10 cellular contexts compared by ENCODE assay signal in genomic region chr2:12452211-12452610, GRCh38.
DNase-seq lines count a peak whose midpoint lies in the region; ATAC-seq lines count a peak whose summit lies in the region.
"Had no signal": no experiment of that assay in that cellular context is flagged by ENCODE, and none has a peak within 500 bp of the region (broad histone marks: within the 10 kb centered on the region; RNA-seq: fewer than 3 reads in every experiment).

No MANE protein-coding gene starts in this region.

- H3K27ac Mint-ChIP-seq in stimulated activated naive CD8-positive, alpha-beta T cell treated with anti-CD3 and anti-CD28 coated beads, Interleukin-15, Interleukin-2, amounts not matched to agents 100 ng/mL and 50 ng/mL, for 24 hours, result peak overlapping the region; percentile 27
- H3K27ac Mint-ChIP-seq in activated CD4-positive, alpha-beta memory T cell treated with anti-CD3 and anti-CD28 coated beads for 36 hours, result peak overlapping the region; percentile 47

- intact Hi-C loops in activated CD4-positive, alpha-beta memory T cell treated with anti-CD3 and anti-CD28 coated beads for 36 hours (cut with micrococcal nuclease), result no loop called here

- no peaks in the 10 kb centered on the region for H3K36me3 Mint-ChIP-seq in stimulated activated naive CD8-positive, alpha-beta T cell treated with anti-CD3 and anti-CD28 coated beads, Interleukin-15, Interleukin-2, amounts not matched to agents 100 ng/mL and 50 ng/mL, for 24 hours (ENCODE audit: low read depth)
- no peaks in the 10 kb centered on the region for H3K36me3 Mint-ChIP-seq in activated CD4-positive, alpha-beta memory T cell treated with anti-CD3 and anti-CD28 coated beads for 36 hours

- H3K27me3 Mint-ChIP-seq in stimulated activated naive CD8-positive, alpha-beta T cell treated with anti-CD3 and anti-CD28 coated beads, Interleukin-15, Interleukin-2, amounts not matched to agents 100 ng/mL and 50 ng/mL, for 24 hours, result no peaks in the 10 kb centered on the region
- H3K27me3 Mint-ChIP-seq in activated CD4-positive, alpha-beta memory T cell treated with anti-CD3 and anti-CD28 coated beads for 36 hours, result no peaks in the 10 kb centered on the region

- CTCF ChIA-PET in activated CD4-positive, alpha-beta memory T cell treated with anti-CD3 and anti-CD28 coated beads for 36 hours (lab: Charles Lee), result interaction anchor here (1.1 to 2.4 kb wide), 4 partner anchors 10 to 264 kb away, joined by 3 to 12 read pairs (median 4); partner anchors contain the start of gene TRIB2

- no peak for DNase-seq in stimulated activated naive CD8-positive, alpha-beta T cell treated with anti-CD3 and anti-CD28 coated beads, Interleukin-15, Interleukin-2, amounts not matched to agents 100 U/mL and 50 U/mL, for 24 hours
- no peak for DNase-seq in activated CD4-positive, alpha-beta memory T cell treated with anti-CD3 and anti-CD28 coated beads for 36 hours
- DNase-seq in left kidney (ENCODE audit: low read depth, low spot score), result peak; percentile 21
- no peak for DNase-seq in NCI-H82 (lab: John Stamatoyannopoulos, UW)
- DNase-seq: activated gamma-delta T cell, hypothalamus had no signal

- ATAC-seq in stimulated activated naive CD8-positive, alpha-beta T cell treated with anti-CD3 and anti-CD28 coated beads, Interleukin-15, Interleukin-2, amounts not matched to agents 100 U/mL and 50 U/mL, for 24 hours, result no peak
- ATAC-seq in GM19328 (IDR thresholded peaks at IDR 0.05; ENCODE audit: unreplicated experiment) (no peak), HG03521 (IDR thresholded peaks at IDR 0.05; ENCODE audit: unreplicated experiment) (no peak), GM19397 (IDR thresholded peaks at IDR 0.05; ENCODE audit: unreplicated experiment) (no peak)

- no peaks in the 10 kb centered on the region for H3K9me3 Mint-ChIP-seq in stimulated activated naive CD8-positive, alpha-beta T cell treated with anti-CD3 and anti-CD28 coated beads, Interleukin-15, Interleukin-2, amounts not matched to agents 100 ng/mL and 50 ng/mL, for 24 hours
- H3K9me3 Mint-ChIP-seq in activated CD4-positive, alpha-beta memory T cell treated with anti-CD3 and anti-CD28 coated beads for 36 hours, result no peaks in the 10 kb centered on the region

- peaks cover 43% of the 10 kb centered on the region for H3K4me1 Mint-ChIP-seq in stimulated activated naive CD8-positive, alpha-beta T cell treated with anti-CD3 and anti-CD28 coated beads, Interleukin-15, Interleukin-2, amounts not matched to agents 100 ng/mL and 50 ng/mL, for 24 hours (ENCODE audit: low read depth)
- peaks cover 44% of the 10 kb centered on the region for H3K4me1 Mint-ChIP-seq in activated CD4-positive, alpha-beta memory T cell treated with anti-CD3 and anti-CD28 coated beads for 36 hours (ENCODE audit: low read depth)

- peak overlapping the region; percentile 60 for H3K4me3 Mint-ChIP-seq in stimulated activated naive CD8-positive, alpha-beta T cell treated with anti-CD3 and anti-CD28 coated beads, Interleukin-15, Interleukin-2, amounts not matched to agents 100 ng/mL and 50 ng/mL, for 24 hours
- peak overlapping the region; percentile 58 for H3K4me3 Mint-ChIP-seq in activated CD4-positive, alpha-beta memory T cell treated with anti-CD3 and anti-CD28 coated beads for 36 hours

- POLR2A ChIA-PET in activated CD4-positive, alpha-beta memory T cell treated with anti-CD3 and anti-CD28 coated beads for 36 hours (lab: Charles Lee), result interaction anchor here (0.7 kb wide), 1 partner anchor 181 kb away, joined by 4 read pairs; no protein-coding TSS in a partner anchor
